In genomic region chr20:3721912-3722311, GRCh38 we compare ENCODE assay signal across 30 cellular contexts.
"Had no signal": no experiment of that assay in that cellular context is flagged by ENCODE, and none has a peak within 500 bp of the region (broad histone marks: within the 10 kb centered on the region; RNA-seq: fewer than 3 reads in every experiment).

No MANE protein-coding gene starts in this region.

- DNase-seq: activated CD4-positive, alpha-beta memory T cell treated with anti-CD3 and anti-CD28 coated beads for 36 hours; activated CD4-positive, alpha-beta T cell treated with anti-CD3 and anti-CD28 coated beads for 36 hours; activated CD4-positive, alpha-beta T cell treated with anti-CD3 and anti-CD28 coated beads, Interleukin-2, amount 10 ng/mL, durations not matched to agents 24 days and 14 days; activated CD4-positive, CD25-positive, alpha-beta regulatory T cell; activated CD4-positive, CD25-positive, alpha-beta regulatory T cell treated with anti-CD3 and anti-CD28 coated beads, Interleukin-2, amount 50 U/mL, for 72 hours; activated CD8-positive, alpha-beta memory T cell treated with anti-CD3 and anti-CD28 coated beads, Interleukin-2, amount 10 ng/mL, durations not matched to agents 7 days and 5 days; activated CD8-positive, alpha-beta memory T cell treated with anti-CD3 and anti-CD28 coated beads, Interleukin-2, amount 50 U/mL, for 4 hours; activated CD8-positive, alpha-beta T cell treated with anti-CD3 and anti-CD28 coated beads, Interleukin-2, amount 10 ng/mL, durations not matched to agents 7 days and 5 days; activated effector memory CD4-positive, alpha-beta T cell treated with anti-CD3 and anti-CD28 coated beads, Interleukin-2, amount 50 U/mL, for 16 hours; activated naive CD4-positive, alpha-beta T cell treated with anti-CD3 and anti-CD28 coated beads for 36 hours; activated naive CD8-positive, alpha-beta T cell treated with anti-CD3 and anti-CD28 coated beads for 36 hours; activated naive CD8-positive, alpha-beta T cell treated with anti-CD3 and anti-CD28 coated beads, Interleukin-2, amount 50 U/mL, for 24 hours; activated T-cell treated with anti-CD3 and anti-CD28 coated beads, Interleukin-2, amount 50 U/mL, for 1 hour; activated T-cell treated with anti-CD3 and anti-CD28 coated beads, Interleukin-2, amount 50 U/mL, for 48 hours; adrenal gland; amygdala; aorta; body of pancreas; caudate nucleus; cortex of kidney; dermis blood vessel endothelial cell; effector CD4-positive, alpha-beta T cell; effector memory CD8-positive, alpha-beta T cell; erythroblast; foreskin keratinocyte; gastrocnemius medialis; glutamatergic neuron; heart left ventricle; T-helper 17 cell; T1000 had no signal
